ENCODE assay signal across 12 cellular contexts in the genomic region with DNA sequence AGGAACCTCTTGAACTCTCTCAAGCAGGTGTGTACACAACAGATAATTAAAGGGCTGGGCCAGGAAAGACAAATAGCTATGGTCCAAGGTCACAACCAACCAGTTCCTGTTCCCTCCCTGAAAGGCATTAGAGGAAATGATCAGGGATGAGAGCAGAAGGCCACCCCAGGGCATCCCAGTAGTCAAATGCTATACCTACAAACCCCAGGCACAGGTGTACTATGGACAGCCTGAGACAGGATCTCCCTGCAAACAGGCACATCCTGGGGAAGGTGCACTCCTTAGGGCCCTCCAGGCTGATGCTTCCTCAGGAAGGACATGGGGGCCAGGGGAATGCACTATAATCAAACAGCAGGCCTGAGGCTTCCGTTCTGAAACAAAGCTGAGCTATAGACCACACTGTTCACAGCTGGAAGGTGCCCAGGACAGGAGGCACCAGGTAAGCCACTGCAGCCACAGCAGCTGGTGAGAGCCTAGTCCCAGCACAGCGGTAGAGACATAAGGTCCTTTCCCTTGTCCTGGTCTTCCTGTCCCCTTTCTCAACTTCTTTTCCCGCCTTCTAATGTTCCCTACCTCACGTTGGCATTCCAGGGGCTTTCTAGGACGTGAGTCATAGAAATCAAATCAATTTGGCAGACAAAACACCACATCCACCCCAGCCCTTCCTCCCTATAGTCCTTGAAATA. TPM values are rescaled to one million over a fixed set of nuclear protein-coding genes. Genes with fewer than 3 reads are reported as not detected.
DNase-seq lines count a peak whose midpoint lies in the region; ATAC-seq and TF ChIP-seq lines count a peak whose summit lies in the region.
"Had no signal": no experiment of that assay in that cellular context is flagged by ENCODE, and none has a peak within 500 bp of the region (broad histone marks: within the 10 kb centered on the region; RNA-seq: fewer than 3 reads in every experiment).

No MANE protein-coding gene starts in this region.

- H3K27me3 Mint-ChIP-seq in Caco-2 (ENCODE audit: insufficient read depth, unreplicated experiment) = no peaks in the 10 kb centered on the region
- no peaks in the 10 kb centered on the region for H3K27me3 Mint-ChIP-seq in effector memory CD8-positive, alpha-beta T cell
- no peaks in the 10 kb centered on the region for H3K27me3 Mint-ChIP-seq in naive thymus-derived CD4-positive, alpha-beta T cell
- H3K27me3 Mint-ChIP-seq: activated naive CD8-positive, alpha-beta T cell treated with anti-CD3 and anti-CD28 coated beads for 36 hours; naive thymus-derived CD8-positive, alpha-beta T cell had no signal

- H3K9me3 ChIP-seq in Caco-2 = no peaks in the 10 kb centered on the region
- no peaks in the 10 kb centered on the region for H3K9me3 ChIP-seq in naive thymus-derived CD4-positive, alpha-beta T cell (ENCODE audit: control insufficient read depth in 2 of 3, low read length in 3 of 3)

- H3K27ac ChIP-seq in naive thymus-derived CD4-positive, alpha-beta T cell (ENCODE audit: low read depth, low read length) = no peak overlapping the region

- CTCF ChIA-PET in Caco-2 (lab: Charles Lee) = no interaction called here
- CTCF ChIA-PET in naive thymus-derived CD4-positive, alpha-beta T cell (lab: Charles Lee) = no interaction called here

- no peaks in the 10 kb centered on the region for H3K27me3 ChIP-seq in Caco-2 (replicated peaks; ENCODE audit: control insufficient read depth, insufficient read depth, low read length)
- H3K27me3 ChIP-seq in naive thymus-derived CD4-positive, alpha-beta T cell (ENCODE audit: control insufficient read depth in 2 of 2, insufficient read depth in 2 of 2, low read length in 2 of 2) = no peaks in the 10 kb centered on the region

- H3K27ac Mint-ChIP-seq in Caco-2 (ENCODE audit: unreplicated experiment) = no peak overlapping the region
- peak overlapping the region; percentile 36 to 72 for H3K27ac Mint-ChIP-seq in effector memory CD8-positive, alpha-beta T cell
- peak overlapping the region in 5 of 9 donors; percentile 1 to 70 (median 29) for H3K27ac Mint-ChIP-seq in naive thymus-derived CD4-positive, alpha-beta T cell
- H3K27ac Mint-ChIP-seq: activated naive CD8-positive, alpha-beta T cell treated with anti-CD3 and anti-CD28 coated beads for 36 hours; CD8-positive, alpha-beta T cell had no signal

- H3K4me1 ChIP-seq in Caco-2 = peaks cover 24% of the 10 kb centered on the region
- peaks cover 3 to 8% of the 10 kb centered on the region in 2 donors for H3K4me1 ChIP-seq in naive thymus-derived CD4-positive, alpha-beta T cell (ENCODE audit: control insufficient read depth in 2 of 2, insufficient read depth in 2 of 2, low read length in 2 of 2)

- POLR2A ChIA-PET in Caco-2 (lab: Charles Lee) = interaction anchor here (0.5 kb wide), 1 partner anchor 369 kb away, joined by 5 read pairs; no protein-coding TSS in a partner anchor
- POLR2A ChIA-PET in naive thymus-derived CD4-positive, alpha-beta T cell (lab: Charles Lee) = no interaction called here

- DNase-seq in Caco-2 = peak; percentile 68 to 70
- DNase-seq in NCI-H510A treated with DMSO at 0.1 percent for 48 hours (lab: John Stamatoyannopoulos, UW) = peak; percentile 32
- no peak for DNase-seq in effector memory CD8-positive, alpha-beta T cell
- DNase-seq in naive thymus-derived CD4-positive, alpha-beta T cell = no peak
- DNase-seq in NCI-H446 (lab: John Stamatoyannopoulos, UW) = no peak
- DNase-seq in foreskin fibroblast = no peak
- DNase-seq in stimulated activated CD4-positive, alpha-beta T cell treated with anti-CD3 and anti-CD28 coated beads, Interleukin-12 subunit alpha, Interleukin-12 subunit beta, amount 100 ng/mL, for 4 hours = no peak
- DNase-seq: activated naive CD8-positive, alpha-beta T cell treated with anti-CD3 and anti-CD28 coated beads for 36 hours; CD8-positive, alpha-beta T cell; naive thymus-derived CD8-positive, alpha-beta T cell had no signal

- no peaks in the 10 kb centered on the region for H3K36me3 ChIP-seq in Caco-2 (ENCODE audit: control insufficient read depth, insufficient read depth, low read length)
- peaks cover 12 to 43% (median 15%) of the 10 kb centered on the region in 3 experiments for H3K36me3 ChIP-seq in naive thymus-derived CD4-positive, alpha-beta T cell (ENCODE audit: control insufficient read depth in 2 of 3, insufficient read depth in 3 of 3, low read length in 3 of 3)

- TF ChIP-seq CTCF in Caco-2 (IDR thresholded peaks at IDR 0.05; ENCODE audit: insufficient read depth in 1 of 2, low read depth in 1 of 2, low read length in 1 of 2, severe bottlenecking in 1 of 2, unreplicated experiment in 1 of 2) (no peak), foreskin fibroblast (IDR thresholded peaks at IDR 0.05; ENCODE audit: low read depth, low read length) (no peak)

- no TSS peak for BruUV-seq in Caco-2 (replicated peaks; lab: Mats Ljungman, UMichigan)

- intact Hi-C loops in Caco-2 (cut with micrococcal nuclease; ENCODE audit: unreplicated experiment) = loop anchor here (1.0 kb wide), 1 partner anchor 13 kb away; a partner anchor contains a TSS
- intact Hi-C loops in naive thymus-derived CD4-positive, alpha-beta T cell (cut with micrococcal nuclease) = loop anchor here in 1 of 2 donors (10.0 kb wide), 1 partner anchor 875 kb away; a partner anchor contains a TSS

- H3K4me3 ChIP-seq in Caco-2 (ENCODE audit: low read depth, low read length) (no peak overlapping the region), foreskin fibroblast (ENCODE audit: low read depth in 1 of 2, low read length in 2 of 2) (no peak overlapping the region)
- H3K4me3 ChIP-seq in naive thymus-derived CD4-positive, alpha-beta T cell (ENCODE audit: low read length) = no peak overlapping the region
- H3K4me3 ChIP-seq: GM12878 had no signal

- peaks cover 6% of the 10 kb centered on the region for H3K36me3 Mint-ChIP-seq in Caco-2 (ENCODE audit: insufficient read depth, unreplicated experiment)
- peaks cover 36% of the 10 kb centered on the region for H3K36me3 Mint-ChIP-seq in effector memory CD8-positive, alpha-beta T cell (ENCODE audit: insufficient read depth)
- peaks cover 12 to 62% (median 43%) of the 10 kb centered on the region in 5 donors for H3K36me3 Mint-ChIP-seq in naive thymus-derived CD4-positive, alpha-beta T cell

- H3K9me3 Mint-ChIP-seq in Caco-2 (ENCODE audit: unreplicated experiment) = no peaks in the 10 kb centered on the region
- no peaks in the 10 kb centered on the region for H3K9me3 Mint-ChIP-seq in effector memory CD8-positive, alpha-beta T cell
- H3K9me3 Mint-ChIP-seq in naive thymus-derived CD4-positive, alpha-beta T cell = no peaks in the 10 kb centered on the region
- H3K9me3 Mint-ChIP-seq: activated naive CD8-positive, alpha-beta T cell treated with anti-CD3 and anti-CD28 coated beads for 36 hours; CD8-positive, alpha-beta T cell; naive thymus-derived CD8-positive, alpha-beta T cell had no signal

- no peak overlapping the region for H3K4me3 Mint-ChIP-seq in Caco-2 (ENCODE audit: unreplicated experiment)
- no peak overlapping the region for H3K4me3 Mint-ChIP-seq in effector memory CD8-positive, alpha-beta T cell
- no peak overlapping the region for H3K4me3 Mint-ChIP-seq in naive thymus-derived CD4-positive, alpha-beta T cell
- H3K4me3 Mint-ChIP-seq: activated naive CD8-positive, alpha-beta T cell treated with anti-CD3 and anti-CD28 coated beads for 36 hours; CD8-positive, alpha-beta T cell; naive thymus-derived CD8-positive, alpha-beta T cell had no signal

- no peak for ATAC-seq in effector memory CD8-positive, alpha-beta T cell (replicated peaks)
- no peak for ATAC-seq in naive thymus-derived CD4-positive, alpha-beta T cell
- no peak for ATAC-seq in GM18520 (IDR thresholded peaks at IDR 0.05; ENCODE audit: unreplicated experiment)
- ATAC-seq: CD8-positive, alpha-beta T cell; GM12878; naive thymus-derived CD8-positive, alpha-beta T cell had no signal

- H3K4me1 Mint-ChIP-seq in Caco-2 (ENCODE audit: low read depth, unreplicated experiment) = peaks cover 21% of the 10 kb centered on the region
- peaks cover 21 to 34% of the 10 kb centered on the region in 2 donors for H3K4me1 Mint-ChIP-seq in effector memory CD8-positive, alpha-beta T cell (ENCODE audit: low read depth in 2 of 2)
- H3K4me1 Mint-ChIP-seq in naive thymus-derived CD4-positive, alpha-beta T cell = peaks cover 19 to 34% (median 26%) of the 10 kb centered on the region in 7 donors

RNA-seq across cellular contexts. Expression of a gene that starts 13.3 kb away (rescaled TPM):
- total RNA-seq in Caco-2 (2022) = 20.2 and 23.7 TPM in 2 replicates
- 100 to 1,000 TPM in 2 of 5 experiments, 10 to 100 TPM in 3; 66.2 to 145 (median 94.5) TPM for total RNA-seq in naive thymus-derived CD4-positive, alpha-beta T cell
- 10 to 100 TPM; 26.2 to 28.8 TPM for polyA plus RNA-seq in naive thymus-derived CD4-positive, alpha-beta T cell

Comparison
In these comparisons a context has a peak if more than half of its experiments do, and no peak if none do; other contexts are left out.
1. DNase-seq: peak in Caco-2 (2 of 2) and NCI-H510A treated with DMSO at 0.1 percent for 48 hours (single experiment); none in effector memory CD8-positive, alpha-beta T cell (0 of 3), naive thymus-derived CD4-positive, alpha-beta T cell (0 of 9), NCI-H446 (0 of 2), foreskin fibroblast (0 of 2) and stimulated activated CD4-positive, alpha-beta T cell treated with anti-CD3 and anti-CD28 coated beads, Interleukin-12 subunit alpha, Interleukin-12 subunit beta, amount 100 ng/mL, for 4 hours (single experiment).